13 cellular contexts compared by ENCODE assay signal in genomic region chr6:53336070-53336469, GRCh38. TPM values are rescaled to one million over a fixed set of nuclear protein-coding genes. Genes with fewer than 3 reads are reported as not detected.
A peak's percentile ranks its signal among the peaks of the same experiment; 100 is the strongest.
DNase-seq lines count a peak whose midpoint lies in the region; ATAC-seq and TF ChIP-seq lines count a peak whose summit lies in the region.
"Had no signal": no experiment of that assay in that cellular context is flagged by ENCODE, and none has a peak within 500 bp of the region (broad histone marks: within the 10 kb centered on the region; RNA-seq: fewer than 3 reads in every experiment).

No MANE protein-coding gene starts in this region.

- no peaks in the 10 kb centered on the region for H3K9me3 Mint-ChIP-seq in CD8-positive, alpha-beta T cell
- no peaks in the 10 kb centered on the region for H3K9me3 Mint-ChIP-seq in dendritic cell treated with granulocyte-macrophage colony-stimulating factor and Interleukin-4, amounts not matched to agents 40 ng/mL and 50 ng/mL, for 4 days

- H3K4me1 ChIP-seq in CD8-positive, alpha-beta T cell (ENCODE audit: insufficient read depth, low read length) = peaks cover 79% of the 10 kb centered on the region
- H3K4me1 ChIP-seq in rectal smooth muscle tissue (ENCODE audit: control insufficient read depth, insufficient read depth, low read length) = no peaks in the 10 kb centered on the region
- H3K4me1 ChIP-seq: psoas muscle had no signal

- H3K27ac Mint-ChIP-seq in CD8-positive, alpha-beta T cell = peak overlapping the region; percentile 98
- peak overlapping the region; percentile 55 for H3K27ac Mint-ChIP-seq in dendritic cell treated with granulocyte-macrophage colony-stimulating factor and Interleukin-4, amounts not matched to agents 40 ng/mL and 50 ng/mL, for 4 days

- H3K4me3 ChIP-seq in CD8-positive, alpha-beta T cell (ENCODE audit: low read depth, low read length) = peak overlapping the region; percentile 38
- H3K4me3 ChIP-seq in rectal smooth muscle tissue (ENCODE audit: low read length) = no peak overlapping the region
- H3K4me3 ChIP-seq in MG63 = no peak overlapping the region
- no peak overlapping the region for H3K4me3 ChIP-seq in foreskin fibroblast (ENCODE audit: low read depth in 1 of 2, low read length in 2 of 2)
- H3K4me3 ChIP-seq: SJCRH30 had no signal

- no peaks in the 10 kb centered on the region for H3K9me3 ChIP-seq in CD8-positive, alpha-beta T cell (ENCODE audit: low read length)
- H3K9me3 ChIP-seq in KOPT-K1 (ENCODE audit: insufficient read depth, low read length, poor library complexity, severe bottlenecking) (peaks cover 6% of the 10 kb centered on the region), MG63 (no peaks in the 10 kb centered on the region)
- H3K9me3 ChIP-seq: psoas muscle, SJCRH30 had no signal

- no peaks in the 10 kb centered on the region for H3K27me3 Mint-ChIP-seq in CD8-positive, alpha-beta T cell (ENCODE audit: low read depth)
- H3K27me3 Mint-ChIP-seq in dendritic cell treated with granulocyte-macrophage colony-stimulating factor and Interleukin-4, amounts not matched to agents 40 ng/mL and 50 ng/mL, for 4 days = no peaks in the 10 kb centered on the region

- TF ChIP-seq CTCF in CD8-positive, alpha-beta T cell (IDR thresholded peaks at IDR 0.05) = no peak
- no peak for TF ChIP-seq CTCF in foreskin fibroblast (IDR thresholded peaks at IDR 0.05; ENCODE audit: low read depth, low read length)

- POLR2A ChIA-PET in CD8-positive, alpha-beta T cell (lab: Charles Lee) = interaction anchor here (0.8 to 6.1 kb wide), 8 partner anchors 9 to 41 kb away, joined by 3 to 57 read pairs (median 4); partner anchors contain the start of gene ELOVL5

- no peaks in the 10 kb centered on the region for H3K27me3 ChIP-seq in CD8-positive, alpha-beta T cell (ENCODE audit: insufficient read depth, low read length)
- H3K27me3 ChIP-seq in rectal smooth muscle tissue (ENCODE audit: control insufficient read depth, insufficient read depth, low read length) (no peaks in the 10 kb centered on the region), MG63 (no peaks in the 10 kb centered on the region)
- H3K27me3 ChIP-seq: SJCRH30 had no signal

- CTCF ChIA-PET in CD8-positive, alpha-beta T cell (lab: Charles Lee) = interaction anchor here (1.2 to 3.8 kb wide), 2 partner anchors 11 to 45 kb away, joined by 5 to 19 read pairs; partner anchors contain the start of gene ELOVL5

- no peaks in the 10 kb centered on the region for H3K36me3 ChIP-seq in CD8-positive, alpha-beta T cell (ENCODE audit: insufficient read depth, low read length)
- H3K36me3 ChIP-seq in KOPT-K1 (ENCODE audit: insufficient read depth, low read length) (peaks cover 68% of the 10 kb centered on the region), rectal smooth muscle tissue (ENCODE audit: control insufficient read depth, insufficient read depth, low read length) (no peaks in the 10 kb centered on the region), MG63 (peaks cover 12% of the 10 kb centered on the region)
- H3K36me3 ChIP-seq: SJCRH30 had no signal

- no peak for DNase-seq in CD8-positive, alpha-beta T cell
- DNase-seq in MG63 = no peak
- no peak for DNase-seq in NCI-H748 treated with DMSO at 0.1 percent for 48 hours (lab: John Stamatoyannopoulos, UW)
- no peak for DNase-seq in retina
- no peak for DNase-seq in foreskin fibroblast
- DNase-seq: mammary epithelial cell, NCI-H446 treated with DMSO at 0.1 percent for 48 hours, psoas muscle, SJCRH30 had no signal

- peak overlapping the region; percentile 82 for H3K27ac ChIP-seq in CD8-positive, alpha-beta T cell (ENCODE audit: low read depth, low read length)
- H3K27ac ChIP-seq in KOPT-K1 (ENCODE audit: low read depth, low read length, poor library complexity, severe bottlenecking) (peak overlapping the region; percentile 78), rectal smooth muscle tissue (ENCODE audit: low read depth, low read length) (peak overlapping the region; percentile 11)
- H3K27ac ChIP-seq: HL-60, psoas muscle, SJCRH30 had no signal

- H3K36me3 Mint-ChIP-seq in CD8-positive, alpha-beta T cell = peaks cover 9% of the 10 kb centered on the region
- peaks cover 18% of the 10 kb centered on the region for H3K36me3 Mint-ChIP-seq in dendritic cell treated with granulocyte-macrophage colony-stimulating factor and Interleukin-4, amounts not matched to agents 40 ng/mL and 50 ng/mL, for 4 days (ENCODE audit: low read depth)

- H3K4me1 Mint-ChIP-seq in CD8-positive, alpha-beta T cell (ENCODE audit: low read depth) = peaks cover 90% of the 10 kb centered on the region
- H3K4me1 Mint-ChIP-seq in dendritic cell treated with granulocyte-macrophage colony-stimulating factor and Interleukin-4, amounts not matched to agents 40 ng/mL and 50 ng/mL, for 4 days (ENCODE audit: low read depth) = peaks cover 54% of the 10 kb centered on the region

- no peak for ATAC-seq in CD8-positive, alpha-beta T cell
- ATAC-seq: psoas muscle had no signal

- H3K9ac ChIP-seq in rectal smooth muscle tissue (ENCODE audit: low read length) = no peak overlapping the region

- intact Hi-C loops in CD8-positive, alpha-beta T cell (cut with DNase I, micrococcal nuclease) = loop anchor here (2.0 to 5.0 kb wide), 4 partner anchors 23 to 764 kb away; partner anchors contain the start of gene FBXO9 (in 1 of the 2)
- intact Hi-C loops in dendritic cell treated with granulocyte-macrophage colony-stimulating factor and Interleukin-4, amounts not matched to agents 40 ng/mL and 50 ng/mL, for 4 days (cut with micrococcal nuclease) = no loop called here

- peak overlapping the region; percentile 84 for H3K4me3 Mint-ChIP-seq in CD8-positive, alpha-beta T cell
- H3K4me3 Mint-ChIP-seq in dendritic cell treated with granulocyte-macrophage colony-stimulating factor and Interleukin-4, amounts not matched to agents 40 ng/mL and 50 ng/mL, for 4 days = peak overlapping the region; percentile 17

RNA-seq across cellular contexts. Expression of gene ELOVL5, which starts 12.7 kb away (rescaled TPM):
- total RNA-seq in CD8-positive, alpha-beta T cell = 10 to 100 TPM; 79.1 to 82.7 TPM
- total RNA-seq in MG63 (2014; rRNA removed; shearing (Covaris generic); ENCODE audit: low replicate concordance) = 12.4 and 13.7 TPM in 2 replicates

Comparison
In these comparisons a context has a peak if more than half of its experiments do, and no peak if none do; other contexts are left out.
1. H3K27ac ChIP-seq: peak in every context shown above with its lines; median percentile 82 in CD8-positive, alpha-beta T cell; 78 in KOPT-K1; 11 in rectal smooth muscle tissue.